Comparison of ENCODE assay signal across 1 cellular context in the genomic region with DNA sequence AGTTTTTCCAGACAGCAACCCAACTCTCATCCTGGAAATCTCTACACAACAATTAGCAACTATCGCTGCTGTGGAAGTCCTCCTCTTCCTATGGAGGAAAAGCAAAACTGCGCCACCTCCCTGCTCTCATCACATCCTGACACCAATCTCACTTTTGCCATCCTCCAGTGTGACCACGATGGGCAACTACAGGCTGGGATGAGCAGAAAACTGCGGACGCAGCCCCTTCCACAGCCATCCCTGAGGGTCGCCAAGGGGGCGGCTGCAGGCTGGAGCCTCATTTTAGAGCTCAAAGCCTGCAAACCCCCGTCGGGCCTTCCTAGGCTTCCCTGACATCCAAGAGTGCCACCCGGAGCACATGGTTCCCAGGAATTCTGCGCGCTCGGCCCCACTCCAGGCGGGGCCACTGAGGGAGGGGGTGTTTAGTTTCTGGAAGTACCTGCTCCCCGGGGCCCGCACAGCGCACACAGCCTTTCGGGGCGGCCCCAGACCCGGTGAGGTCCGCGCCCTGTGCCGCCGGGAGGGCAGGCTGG.
TF ChIP-seq lines count a peak whose summit lies in the region.

No MANE protein-coding gene starts in this region.

TF ChIP-seq in HCT116, 20 proteins besides CTCF, POLR2A, EP300 and RAD21 (continued from another document):
- TF ChIP-seq, protein P1, sequence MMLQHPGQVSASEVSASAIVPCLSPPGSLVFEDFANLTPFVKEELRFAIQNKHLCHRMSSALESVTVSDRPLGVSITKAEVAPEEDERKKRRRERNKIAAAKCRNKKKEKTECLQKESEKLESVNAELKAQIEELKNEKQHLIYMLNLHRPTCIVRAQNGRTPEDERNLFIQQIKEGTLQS (IDR thresholded peaks at IDR 0.05) = no peak
- TF ChIP-seq SP1 (IDR thresholded peaks at IDR 0.05; ENCODE audit: low read depth) (no peak), EZH2 (IDR thresholded peaks at IDR 0.05) (no peak), SRF (IDR thresholded peaks at IDR 0.05; ENCODE audit: low read depth) (no peak), EZH2phosphoT487 (IDR thresholded peaks at IDR 0.05; ENCODE audit: borderline replicate concordance) (no peak), CBX3 (IDR thresholded peaks at IDR 0.05; ENCODE audit: low read depth) (no peak)
